23 cellular contexts compared by ENCODE assay signal in the genomic region with DNA sequence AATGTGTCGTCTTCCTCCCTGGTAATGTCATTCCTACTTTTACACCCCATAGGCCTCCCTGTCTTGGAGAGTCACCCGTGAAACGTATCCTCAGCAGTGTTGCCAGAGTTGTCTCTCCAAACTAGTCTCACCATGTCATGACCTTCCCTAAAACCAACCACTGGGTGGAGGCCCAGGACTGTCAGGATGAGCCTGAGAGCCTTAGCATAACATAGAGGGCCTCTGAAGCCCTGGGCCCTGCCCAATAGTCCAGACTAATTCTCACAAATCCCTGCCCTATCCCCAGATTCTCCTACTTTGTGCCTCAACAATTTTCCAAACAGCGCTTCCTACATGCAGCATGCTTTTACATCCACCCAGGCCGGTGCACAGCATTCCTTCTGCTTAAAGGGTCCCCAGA. TPM values are rescaled to one million over a fixed set of nuclear protein-coding genes. Genes with fewer than 3 reads are reported as not detected.
"Had no signal": no experiment of that assay in that cellular context is flagged by ENCODE, and none has a peak within 500 bp of the region (broad histone marks: within the 10 kb centered on the region; RNA-seq: fewer than 3 reads in every experiment).

No MANE protein-coding gene starts in this region.

- H3K4me3 Mint-ChIP-seq: activated CD8-positive, alpha-beta T cell treated with anti-CD3 and anti-CD28 coated beads, Interleukin-2, amount 10 ng/mL, durations not matched to agents 7 days and 5 days; activated naive CD8-positive, alpha-beta T cell treated with anti-CD3 and anti-CD28 coated beads, Interleukin-2, amount 10 ng/mL, durations not matched to agents 7 days and 5 days; T-helper 1 cell treated with Interleukin-12 subunit alpha and Interleukin-12 subunit beta and Interleukin-4 antibody, amounts not matched to agents 30 μg/mL and 1 μg/mL, for 36 hours had no signal

- H3K27ac Mint-ChIP-seq: activated CD8-positive, alpha-beta T cell treated with anti-CD3 and anti-CD28 coated beads, Interleukin-2, amount 10 ng/mL, durations not matched to agents 7 days and 5 days; activated naive CD8-positive, alpha-beta T cell treated with anti-CD3 and anti-CD28 coated beads, Interleukin-2, amount 10 ng/mL, durations not matched to agents 7 days and 5 days; T-helper 1 cell treated with Interleukin-12 subunit alpha and Interleukin-12 subunit beta and Interleukin-4 antibody, amounts not matched to agents 30 μg/mL and 1 μg/mL, for 36 hours had no signal

- H3K36me3 ChIP-seq: adrenal gland, SJSA1 had no signal

- DNase-seq: activated CD4-positive, alpha-beta T cell treated with anti-CD3 and anti-CD28 coated beads for 48 hours; activated CD4-positive, alpha-beta T cell treated with anti-CD3 and anti-CD28 coated beads, Interleukin-2, amount 50 U/mL, for 4 hours; activated CD4-positive, CD25-positive, alpha-beta regulatory T cell treated with anti-CD3 and anti-CD28 coated beads, Interleukin-2, amount 50 U/mL, for 72 hours; activated CD8-positive, alpha-beta memory T cell treated with anti-CD3 and anti-CD28 coated beads, Interleukin-2, amount 50 U/mL, for 48 hours; activated CD8-positive, alpha-beta T cell treated with anti-CD3 and anti-CD28 coated beads, Interleukin-2, amount 10 ng/mL, durations not matched to agents 7 days and 5 days; activated naive CD4-positive, alpha-beta T cell treated with anti-CD3 and anti-CD28 coated beads, Interleukin-2, amount 50 U/mL, for 16 hours; activated naive CD8-positive, alpha-beta T cell treated with anti-CD3 and anti-CD28 coated beads, Interleukin-2, amount 10 ng/mL, durations not matched to agents 7 days and 5 days; activated T-cell treated with anti-CD3 and anti-CD28 coated beads, Interleukin-2, amount 50 U/mL, for 1 hour; adrenal gland; anterior cingulate cortex; Karpas-422; MM.1S; NCI-H1105; NCI-H1436; NCI-H1694 treated with DMSO at 0.1 percent for 48 hours; NCI-H2029 treated with DMSO at 0.1 percent for 48 hours; NCI-H510A treated with DMSO at 0.1 percent for 48 hours; NCI-H69; SHP77 had no signal

- H3K36me3 Mint-ChIP-seq: activated naive CD8-positive, alpha-beta T cell treated with anti-CD3 and anti-CD28 coated beads, Interleukin-2, amount 10 ng/mL, durations not matched to agents 7 days and 5 days had no signal

- H3K4me3 ChIP-seq: adrenal gland, SJSA1 had no signal

- H3K9me3 ChIP-seq: adrenal gland, SJSA1 had no signal

- H3K27me3 ChIP-seq: adrenal gland, SJSA1 had no signal

- H3K9me3 Mint-ChIP-seq: activated naive CD8-positive, alpha-beta T cell treated with anti-CD3 and anti-CD28 coated beads, Interleukin-2, amount 10 ng/mL, durations not matched to agents 7 days and 5 days; T-helper 1 cell treated with Interleukin-12 subunit alpha and Interleukin-12 subunit beta and Interleukin-4 antibody, amounts not matched to agents 30 μg/mL and 1 μg/mL, for 36 hours had no signal

- ATAC-seq: activated CD8-positive, alpha-beta T cell treated with anti-CD3 and anti-CD28 coated beads, Interleukin-2, amount 10 ng/mL, durations not matched to agents 7 days and 5 days had no signal

- H3K27ac ChIP-seq: adrenal gland, SJSA1 had no signal

- FAIRE-seq: RCC 7860 had no signal

- H3K4me1 ChIP-seq: SJSA1 had no signal

RNA-seq across cellular contexts. Expression of a gene that starts 29.3 kb away (rescaled TPM):
- total RNA-seq: activated CD8-positive, alpha-beta T cell treated with anti-CD3 and anti-CD28 coated beads, Interleukin-2, amount 10 ng/mL, durations not matched to agents 7 days and 5 days; activated naive CD8-positive, alpha-beta T cell treated with anti-CD3 and anti-CD28 coated beads, Interleukin-2, amount 10 ng/mL, durations not matched to agents 7 days and 5 days; cardiac septum; SJSA1 had no signal
